ENCODE assay signal across 21 cellular contexts in genomic region chr5:80036621-80037020, GRCh38.
"Had no signal": no experiment of that assay in that cellular context is flagged by ENCODE, and none has a peak within 500 bp of the region (broad histone marks: within the 10 kb centered on the region; RNA-seq: fewer than 3 reads in every experiment).

No MANE protein-coding gene starts in this region.

- H3K4me1 ChIP-seq: colonic mucosa, right lobe of liver, uterus had no signal

- H3K9me3 ChIP-seq: breast epithelium, colonic mucosa, esophagus squamous epithelium, gastroesophageal sphincter, left lung, right lobe of liver, stomach, transverse colon, uterus had no signal

- H3K4me3 Mint-ChIP-seq: activated naive CD8-positive, alpha-beta T cell treated with anti-CD3 and anti-CD28 coated beads for 36 hours; activated T-cell treated with anti-CD3 and anti-CD28 coated beads, Interleukin-2, amount 50 U/mL, for 4 hours; stimulated activated memory B cell treated with anti-CD40 and anti-IgM and Interleukin-4, amounts not matched to agents 10 μg/mL and 1 μg/mL and 100 μg/mL, for 72 hours had no signal

- H3K4me2 ChIP-seq: smooth muscle cell had no signal

- H3K27ac Mint-ChIP-seq: activated naive CD8-positive, alpha-beta T cell treated with anti-CD3 and anti-CD28 coated beads for 36 hours; naive thymus-derived CD4-positive, alpha-beta T cell; stimulated activated memory B cell treated with anti-CD40 and anti-IgM and Interleukin-4, amounts not matched to agents 10 μg/mL and 1 μg/mL and 100 μg/mL, for 72 hours had no signal

- H3K4me3 ChIP-seq: breast epithelium, colonic mucosa, esophagus squamous epithelium, left lung, right lobe of liver, smooth muscle cell, stomach, transverse colon, uterus had no signal

- ATAC-seq: gastroesophageal sphincter; left lung; naive thymus-derived CD4-positive, alpha-beta T cell; right lobe of liver; stimulated activated memory B cell treated with anti-CD40 and anti-IgM and Interleukin-4, amounts not matched to agents 10 μg/mL and 1 μg/mL and 100 μg/mL, for 72 hours had no signal

- DNase-seq: activated CD4-positive, alpha-beta T cell treated with anti-CD3 and anti-CD28 coated beads, Interleukin-2, amount 50 U/mL, for 4 hours; activated CD8-positive, alpha-beta memory T cell treated with anti-CD3 and anti-CD28 coated beads for 24 hours; activated CD8-positive, alpha-beta memory T cell treated with anti-CD3 and anti-CD28 coated beads, Interleukin-2, amount 50 U/mL, for 4 hours; activated naive CD4-positive, alpha-beta T cell treated with Interleukin-2 at 50 U/mL for 16 hours; activated naive CD8-positive, alpha-beta T cell treated with anti-CD3 and anti-CD28 coated beads for 36 hours; activated T-cell treated with anti-CD3 and anti-CD28 coated beads, Interleukin-2, amount 50 U/mL, for 4 hours; colonic mucosa; esophagus squamous epithelium; kidney; left lung; naive thymus-derived CD4-positive, alpha-beta T cell; right lobe of liver; stimulated activated CD4-positive, alpha-beta T cell treated with anti-CD3 and anti-CD28 coated beads, Interleukin-15, amount 100 ng/mL, for 24 hours; stomach; T-helper 9 cell; transverse colon; uterus had no signal

- H3K27ac ChIP-seq: breast epithelium, colonic mucosa, esophagus squamous epithelium, gastroesophageal sphincter, left lung, right lobe of liver, stomach, transverse colon, uterus had no signal

- H3K9me3 Mint-ChIP-seq: activated naive CD8-positive, alpha-beta T cell treated with anti-CD3 and anti-CD28 coated beads for 36 hours; activated T-cell treated with anti-CD3 and anti-CD28 coated beads, Interleukin-2, amount 50 U/mL, for 4 hours; stimulated activated memory B cell treated with anti-CD40 and anti-IgM and Interleukin-4, amounts not matched to agents 10 μg/mL and 1 μg/mL and 100 μg/mL, for 72 hours had no signal

- H3K36me3 Mint-ChIP-seq: activated naive CD8-positive, alpha-beta T cell treated with anti-CD3 and anti-CD28 coated beads for 36 hours; stimulated activated memory B cell treated with anti-CD40 and anti-IgM and Interleukin-4, amounts not matched to agents 10 μg/mL and 1 μg/mL and 100 μg/mL, for 72 hours had no signal

- H3K36me3 ChIP-seq: breast epithelium, colonic mucosa, esophagus squamous epithelium, gastroesophageal sphincter, left lung, right lobe of liver, stomach, transverse colon, uterus had no signal
